ENCODE assay signal across 1 cellular context in the genomic region with DNA sequence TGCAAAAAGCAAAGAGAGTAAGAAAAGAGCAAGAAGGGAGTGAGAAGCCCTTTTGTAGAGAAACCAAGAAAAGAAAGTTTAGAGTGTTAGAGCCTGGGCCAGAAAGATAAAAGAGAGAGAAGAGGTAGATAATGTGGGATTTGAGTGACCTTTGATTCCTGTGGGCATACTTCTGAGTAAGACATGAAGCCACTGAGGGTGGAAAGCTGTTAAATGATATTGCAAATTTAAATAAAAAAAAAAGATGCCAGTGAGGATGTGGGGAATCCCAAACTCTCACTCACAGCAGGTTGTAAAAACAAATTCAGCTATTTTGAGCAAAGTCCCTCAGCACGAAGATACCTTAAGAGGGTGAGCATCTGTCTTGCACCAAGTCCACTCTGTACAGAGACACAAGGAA.
TF ChIP-seq lines count a peak whose summit lies in the region.

No MANE protein-coding gene starts in this region.

TF ChIP-seq in K562, 482 proteins besides CTCF, POLR2A, EP300 and RAD21 (continued from another document and continues in another):
- TF ChIP-seq, protein P1, sequence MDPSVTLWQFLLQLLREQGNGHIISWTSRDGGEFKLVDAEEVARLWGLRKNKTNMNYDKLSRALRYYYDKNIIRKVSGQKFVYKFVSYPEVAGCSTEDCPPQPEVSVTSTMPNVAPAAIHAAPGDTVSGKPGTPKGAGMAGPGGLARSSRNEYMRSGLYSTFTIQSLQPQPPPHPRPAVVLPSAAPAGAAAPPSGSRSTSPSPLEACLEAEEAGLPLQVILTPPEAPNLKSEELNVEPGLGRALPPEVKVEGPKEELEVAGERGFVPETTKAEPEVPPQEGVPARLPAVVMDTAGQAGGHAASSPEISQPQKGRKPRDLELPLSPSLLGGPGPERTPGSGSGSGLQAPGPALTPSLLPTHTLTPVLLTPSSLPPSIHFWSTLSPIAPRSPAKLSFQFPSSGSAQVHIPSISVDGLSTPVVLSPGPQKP (CRISPR knock-in tag; IDR thresholded peaks at IDR 0.05): no peak
- TF ChIP-seq CTBP1 (IDR thresholded peaks at IDR 0.05; ENCODE audit: borderline replicate concordance) (no peak), STAT5A (IDR thresholded peaks at IDR 0.05; ENCODE audit: borderline replicate concordance, low read length) (peak; percentile 61), FIP1L1 (IDR thresholded peaks at IDR 0.05; ENCODE audit: low read depth, low read length, poor library complexity, severe bottlenecking) (no peak), HNRNPLL (IDR thresholded peaks at IDR 0.05; ENCODE audit: low read depth, low read length, poor library complexity, severe bottlenecking) (no peak), JUN (IDR thresholded peaks at IDR 0.05; ENCODE audit: borderline replicate concordance, low read depth, low read length) (no peak), JUN (CRISPR knock-in tag; IDR thresholded peaks at IDR 0.05; ENCODE audit: borderline replicate concordance) (no peak), ZNF436 (CRISPR knock-in tag; IDR thresholded peaks at IDR 0.05) (0 out of 2 replicates have a peak, but pooled peaks have one; percentile 50), GABPA (tag; conservative IDR thresholded peaks at IDR 0.05; ENCODE audit: low read depth) (no peak), SMAD3 (CRISPR knock-in tag; conservative IDR thresholded peaks at IDR 0.05) (0 out of 2 replicates have a peak, but pooled peaks have one; percentile 47), SIX5 (IDR thresholded peaks at IDR 0.05; ENCODE audit: borderline replicate concordance in 1 of 2, insufficient read depth in 1 of 2, low read depth in 1 of 2, low read length in 2 of 2) (no peak), CSDE1 (IDR thresholded peaks at IDR 0.05) (peak in 1 of 2 experiments; percentile 16; a peak in 1 of 4 replicates), DACH1 (IDR thresholded peaks at IDR 0.05; ENCODE audit: partially characterized antibody) (no peak), POLR3A (IDR thresholded peaks at IDR 0.05; ENCODE audit: borderline replicate concordance, extremely low read depth, insufficient read depth, insufficient read length) (no peak), ELF2 (CRISPR knock-in tag; IDR thresholded peaks at IDR 0.05) (no peak), MEF2D (tag; conservative IDR thresholded peaks at IDR 0.05; ENCODE audit: low read depth) (no peak), SMARCE1 (IDR thresholded peaks at IDR 0.05) (no peak), GABPB1 (CRISPR knock-in tag; IDR thresholded peaks at IDR 0.05) (peak; percentile 34; the same call in 1 of the 2 replicates), CREM (IDR thresholded peaks at IDR 0.05; ENCODE audit: low read depth) (no peak)
- TF ChIP-seq, protein P2, sequence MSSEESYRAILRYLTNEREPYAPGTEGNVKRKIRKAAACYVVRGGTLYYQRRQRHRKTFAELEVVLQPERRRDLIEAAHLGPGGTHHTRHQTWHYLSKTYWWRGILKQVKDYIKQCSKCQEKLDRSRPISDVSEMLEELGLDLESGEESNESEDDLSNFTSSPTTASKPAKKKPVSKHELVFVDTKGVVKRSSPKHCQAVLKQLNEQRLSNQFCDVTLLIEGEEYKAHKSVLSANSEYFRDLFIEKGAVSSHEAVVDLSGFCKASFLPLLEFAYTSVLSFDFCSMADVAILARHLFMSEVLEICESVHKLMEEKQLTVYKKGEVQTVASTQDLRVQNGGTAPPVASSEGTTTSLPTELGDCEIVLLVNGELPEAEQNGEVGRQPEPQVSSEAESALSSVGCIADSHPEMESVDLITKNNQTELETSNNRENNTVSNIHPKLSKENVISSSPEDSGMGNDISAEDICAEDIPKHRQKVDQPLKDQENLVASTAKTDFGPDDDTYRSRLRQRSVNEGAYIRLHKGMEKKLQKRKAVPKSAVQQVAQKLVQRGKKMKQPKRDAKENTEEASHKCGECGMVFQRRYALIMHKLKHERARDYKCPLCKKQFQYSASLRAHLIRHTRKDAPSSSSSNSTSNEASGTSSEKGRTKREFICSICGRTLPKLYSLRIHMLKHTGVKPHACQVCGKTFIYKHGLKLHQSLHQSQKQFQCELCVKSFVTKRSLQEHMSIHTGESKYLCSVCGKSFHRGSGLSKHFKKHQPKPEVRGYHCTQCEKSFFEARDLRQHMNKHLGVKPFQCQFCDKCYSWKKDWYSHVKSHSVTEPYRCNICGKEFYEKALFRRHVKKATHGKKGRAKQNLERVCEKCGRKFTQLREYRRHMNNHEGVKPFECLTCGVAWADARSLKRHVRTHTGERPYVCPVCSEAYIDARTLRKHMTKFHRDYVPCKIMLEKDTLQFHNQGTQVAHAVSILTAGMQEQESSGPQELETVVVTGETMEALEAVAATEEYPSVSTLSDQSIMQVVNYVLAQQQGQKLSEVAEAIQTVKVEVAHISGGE (CRISPR knock-in tag; IDR thresholded peaks at IDR 0.05): peak in 1 of 3 experiments; percentile 55; a peak in 1 of 6 replicates
- TF ChIP-seq, protein P3, sequence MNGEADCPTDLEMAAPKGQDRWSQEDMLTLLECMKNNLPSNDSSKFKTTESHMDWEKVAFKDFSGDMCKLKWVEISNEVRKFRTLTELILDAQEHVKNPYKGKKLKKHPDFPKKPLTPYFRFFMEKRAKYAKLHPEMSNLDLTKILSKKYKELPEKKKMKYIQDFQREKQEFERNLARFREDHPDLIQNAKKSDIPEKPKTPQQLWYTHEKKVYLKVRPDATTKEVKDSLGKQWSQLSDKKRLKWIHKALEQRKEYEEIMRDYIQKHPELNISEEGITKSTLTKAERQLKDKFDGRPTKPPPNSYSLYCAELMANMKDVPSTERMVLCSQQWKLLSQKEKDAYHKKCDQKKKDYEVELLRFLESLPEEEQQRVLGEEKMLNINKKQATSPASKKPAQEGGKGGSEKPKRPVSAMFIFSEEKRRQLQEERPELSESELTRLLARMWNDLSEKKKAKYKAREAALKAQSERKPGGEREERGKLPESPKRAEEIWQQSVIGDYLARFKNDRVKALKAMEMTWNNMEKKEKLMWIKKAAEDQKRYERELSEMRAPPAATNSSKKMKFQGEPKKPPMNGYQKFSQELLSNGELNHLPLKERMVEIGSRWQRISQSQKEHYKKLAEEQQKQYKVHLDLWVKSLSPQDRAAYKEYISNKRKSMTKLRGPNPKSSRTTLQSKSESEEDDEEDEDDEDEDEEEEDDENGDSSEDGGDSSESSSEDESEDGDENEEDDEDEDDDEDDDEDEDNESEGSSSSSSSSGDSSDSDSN (IDR thresholded peaks at IDR 0.05; ENCODE audit: borderline replicate concordance in 1 of 2, low read depth in 2 of 2, low read length in 2 of 2): no peak
- TF ChIP-seq, protein P4, sequence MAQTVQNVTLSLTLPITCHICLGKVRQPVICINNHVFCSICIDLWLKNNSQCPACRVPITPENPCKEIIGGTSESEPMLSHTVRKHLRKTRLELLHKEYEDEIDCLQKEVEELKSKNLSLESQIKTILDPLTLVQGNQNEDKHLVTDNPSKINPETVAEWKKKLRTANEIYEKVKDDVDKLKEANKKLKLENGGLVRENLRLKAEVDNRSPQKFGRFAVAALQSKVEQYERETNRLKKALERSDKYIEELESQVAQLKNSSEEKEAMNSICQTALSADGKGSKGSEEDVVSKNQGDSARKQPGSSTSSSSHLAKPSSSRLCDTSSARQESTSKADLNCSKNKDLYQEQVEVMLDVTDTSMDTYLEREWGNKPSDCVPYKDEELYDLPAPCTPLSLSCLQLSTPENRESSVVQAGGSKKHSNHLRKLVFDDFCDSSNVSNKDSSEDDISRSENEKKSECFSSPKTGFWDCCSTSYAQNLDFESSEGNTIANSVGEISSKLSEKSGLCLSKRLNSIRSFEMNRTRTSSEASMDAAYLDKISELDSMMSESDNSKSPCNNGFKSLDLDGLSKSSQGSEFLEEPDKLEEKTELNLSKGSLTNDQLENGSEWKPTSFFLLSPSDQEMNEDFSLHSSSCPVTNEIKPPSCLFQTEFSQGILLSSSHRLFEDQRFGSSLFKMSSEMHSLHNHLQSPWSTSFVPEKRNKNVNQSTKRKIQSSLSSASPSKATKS (CRISPR knock-in tag; IDR thresholded peaks at IDR 0.05): no peak
- TF ChIP-seq, protein P5, sequence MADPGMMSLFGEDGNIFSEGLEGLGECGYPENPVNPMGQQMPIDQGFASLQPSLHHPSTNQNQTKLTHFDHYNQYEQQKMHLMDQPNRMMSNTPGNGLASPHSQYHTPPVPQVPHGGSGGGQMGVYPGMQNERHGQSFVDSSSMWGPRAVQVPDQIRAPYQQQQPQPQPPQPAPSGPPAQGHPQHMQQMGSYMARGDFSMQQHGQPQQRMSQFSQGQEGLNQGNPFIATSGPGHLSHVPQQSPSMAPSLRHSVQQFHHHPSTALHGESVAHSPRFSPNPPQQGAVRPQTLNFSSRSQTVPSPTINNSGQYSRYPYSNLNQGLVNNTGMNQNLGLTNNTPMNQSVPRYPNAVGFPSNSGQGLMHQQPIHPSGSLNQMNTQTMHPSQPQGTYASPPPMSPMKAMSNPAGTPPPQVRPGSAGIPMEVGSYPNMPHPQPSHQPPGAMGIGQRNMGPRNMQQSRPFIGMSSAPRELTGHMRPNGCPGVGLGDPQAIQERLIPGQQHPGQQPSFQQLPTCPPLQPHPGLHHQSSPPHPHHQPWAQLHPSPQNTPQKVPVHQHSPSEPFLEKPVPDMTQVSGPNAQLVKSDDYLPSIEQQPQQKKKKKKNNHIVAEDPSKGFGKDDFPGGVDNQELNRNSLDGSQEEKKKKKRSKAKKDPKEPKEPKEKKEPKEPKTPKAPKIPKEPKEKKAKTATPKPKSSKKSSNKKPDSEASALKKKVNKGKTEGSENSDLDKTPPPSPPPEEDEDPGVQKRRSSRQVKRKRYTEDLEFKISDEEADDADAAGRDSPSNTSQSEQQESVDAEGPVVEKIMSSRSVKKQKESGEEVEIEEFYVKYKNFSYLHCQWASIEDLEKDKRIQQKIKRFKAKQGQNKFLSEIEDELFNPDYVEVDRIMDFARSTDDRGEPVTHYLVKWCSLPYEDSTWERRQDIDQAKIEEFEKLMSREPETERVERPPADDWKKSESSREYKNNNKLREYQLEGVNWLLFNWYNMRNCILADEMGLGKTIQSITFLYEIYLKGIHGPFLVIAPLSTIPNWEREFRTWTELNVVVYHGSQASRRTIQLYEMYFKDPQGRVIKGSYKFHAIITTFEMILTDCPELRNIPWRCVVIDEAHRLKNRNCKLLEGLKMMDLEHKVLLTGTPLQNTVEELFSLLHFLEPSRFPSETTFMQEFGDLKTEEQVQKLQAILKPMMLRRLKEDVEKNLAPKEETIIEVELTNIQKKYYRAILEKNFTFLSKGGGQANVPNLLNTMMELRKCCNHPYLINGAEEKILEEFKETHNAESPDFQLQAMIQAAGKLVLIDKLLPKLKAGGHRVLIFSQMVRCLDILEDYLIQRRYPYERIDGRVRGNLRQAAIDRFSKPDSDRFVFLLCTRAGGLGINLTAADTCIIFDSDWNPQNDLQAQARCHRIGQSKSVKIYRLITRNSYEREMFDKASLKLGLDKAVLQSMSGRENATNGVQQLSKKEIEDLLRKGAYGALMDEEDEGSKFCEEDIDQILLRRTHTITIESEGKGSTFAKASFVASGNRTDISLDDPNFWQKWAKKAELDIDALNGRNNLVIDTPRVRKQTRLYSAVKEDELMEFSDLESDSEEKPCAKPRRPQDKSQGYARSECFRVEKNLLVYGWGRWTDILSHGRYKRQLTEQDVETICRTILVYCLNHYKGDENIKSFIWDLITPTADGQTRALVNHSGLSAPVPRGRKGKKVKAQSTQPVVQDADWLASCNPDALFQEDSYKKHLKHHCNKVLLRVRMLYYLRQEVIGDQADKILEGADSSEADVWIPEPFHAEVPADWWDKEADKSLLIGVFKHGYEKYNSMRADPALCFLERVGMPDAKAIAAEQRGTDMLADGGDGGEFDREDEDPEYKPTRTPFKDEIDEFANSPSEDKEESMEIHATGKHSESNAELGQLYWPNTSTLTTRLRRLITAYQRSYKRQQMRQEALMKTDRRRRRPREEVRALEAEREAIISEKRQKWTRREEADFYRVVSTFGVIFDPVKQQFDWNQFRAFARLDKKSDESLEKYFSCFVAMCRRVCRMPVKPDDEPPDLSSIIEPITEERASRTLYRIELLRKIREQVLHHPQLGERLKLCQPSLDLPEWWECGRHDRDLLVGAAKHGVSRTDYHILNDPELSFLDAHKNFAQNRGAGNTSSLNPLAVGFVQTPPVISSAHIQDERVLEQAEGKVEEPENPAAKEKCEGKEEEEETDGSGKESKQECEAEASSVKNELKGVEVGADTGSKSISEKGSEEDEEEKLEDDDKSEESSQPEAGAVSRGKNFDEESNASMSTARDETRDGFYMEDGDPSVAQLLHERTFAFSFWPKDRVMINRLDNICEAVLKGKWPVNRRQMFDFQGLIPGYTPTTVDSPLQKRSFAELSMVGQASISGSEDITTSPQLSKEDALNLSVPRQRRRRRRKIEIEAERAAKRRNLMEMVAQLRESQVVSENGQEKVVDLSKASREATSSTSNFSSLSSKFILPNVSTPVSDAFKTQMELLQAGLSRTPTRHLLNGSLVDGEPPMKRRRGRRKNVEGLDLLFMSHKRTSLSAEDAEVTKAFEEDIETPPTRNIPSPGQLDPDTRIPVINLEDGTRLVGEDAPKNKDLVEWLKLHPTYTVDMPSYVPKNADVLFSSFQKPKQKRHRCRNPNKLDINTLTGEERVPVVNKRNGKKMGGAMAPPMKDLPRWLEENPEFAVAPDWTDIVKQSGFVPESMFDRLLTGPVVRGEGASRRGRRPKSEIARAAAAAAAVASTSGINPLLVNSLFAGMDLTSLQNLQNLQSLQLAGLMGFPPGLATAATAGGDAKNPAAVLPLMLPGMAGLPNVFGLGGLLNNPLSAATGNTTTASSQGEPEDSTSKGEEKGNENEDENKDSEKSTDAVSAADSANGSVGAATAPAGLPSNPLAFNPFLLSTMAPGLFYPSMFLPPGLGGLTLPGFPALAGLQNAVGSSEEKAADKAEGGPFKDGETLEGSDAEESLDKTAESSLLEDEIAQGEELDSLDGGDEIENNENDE (IDR thresholded peaks at IDR 0.05; ENCODE audit: low read depth, low read length): no peak
- TF ChIP-seq, protein P6, sequence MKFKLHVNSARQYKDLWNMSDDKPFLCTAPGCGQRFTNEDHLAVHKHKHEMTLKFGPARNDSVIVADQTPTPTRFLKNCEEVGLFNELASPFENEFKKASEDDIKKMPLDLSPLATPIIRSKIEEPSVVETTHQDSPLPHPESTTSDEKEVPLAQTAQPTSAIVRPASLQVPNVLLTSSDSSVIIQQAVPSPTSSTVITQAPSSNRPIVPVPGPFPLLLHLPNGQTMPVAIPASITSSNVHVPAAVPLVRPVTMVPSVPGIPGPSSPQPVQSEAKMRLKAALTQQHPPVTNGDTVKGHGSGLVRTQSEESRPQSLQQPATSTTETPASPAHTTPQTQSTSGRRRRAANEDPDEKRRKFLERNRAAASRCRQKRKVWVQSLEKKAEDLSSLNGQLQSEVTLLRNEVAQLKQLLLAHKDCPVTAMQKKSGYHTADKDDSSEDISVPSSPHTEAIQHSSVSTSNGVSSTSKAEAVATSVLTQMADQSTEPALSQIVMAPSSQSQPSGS (CRISPR knock-in tag; IDR thresholded peaks at IDR 0.05): no peak
